ENCODE assay signal across 9 cellular contexts in the genomic region with DNA sequence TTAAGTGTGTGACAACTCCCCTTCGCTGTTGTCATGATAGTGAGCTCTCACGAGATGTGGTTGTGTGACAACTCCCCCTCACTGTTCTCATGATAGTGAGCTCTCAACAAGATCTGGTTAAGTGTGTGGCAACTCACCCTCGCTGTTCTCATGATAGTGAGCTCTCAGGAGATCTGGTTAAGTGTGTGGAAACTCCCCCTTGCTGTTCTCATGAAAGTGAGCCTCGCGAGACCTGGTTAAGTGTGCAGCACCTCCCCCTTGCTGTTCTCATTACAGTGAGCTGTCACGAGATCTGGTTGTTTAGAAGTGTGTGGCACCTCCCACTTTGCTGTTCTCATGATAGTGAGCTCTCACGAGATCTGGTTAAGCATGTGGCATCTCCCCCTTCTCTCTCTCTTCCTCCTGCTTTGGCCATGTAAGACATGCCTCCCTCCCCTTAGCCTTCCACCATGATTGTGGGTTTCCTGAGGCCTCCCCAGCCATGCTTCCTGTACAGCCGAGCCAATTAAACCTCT. TPM values are rescaled to one million over a fixed set of nuclear protein-coding genes. Genes with fewer than 3 reads are reported as not detected.
DNase-seq lines count a peak whose midpoint lies in the region; TF ChIP-seq lines count a peak whose summit lies in the region.
"Had no signal": no experiment of that assay in that cellular context is flagged by ENCODE, and none has a peak within 500 bp of the region (broad histone marks: within the 10 kb centered on the region; RNA-seq: fewer than 3 reads in every experiment).

No MANE protein-coding gene starts in this region.

- peaks cover 10% of the 10 kb centered on the region for H3K4me1 Mint-ChIP-seq in dendritic cell treated with granulocyte-macrophage colony-stimulating factor and Interleukin-4, amounts not matched to agents 40 ng/mL and 50 ng/mL, for 4 days (ENCODE audit: low read depth)

- H3K36me3 Mint-ChIP-seq in dendritic cell treated with granulocyte-macrophage colony-stimulating factor and Interleukin-4, amounts not matched to agents 40 ng/mL and 50 ng/mL, for 4 days (ENCODE audit: low read depth) = peaks cover 100% of the 10 kb centered on the region

- DNase-seq in activated T-cell treated with anti-CD3 and anti-CD28 coated beads for 48 hours (ENCODE audit: low read depth) (peak; percentile 24), lower leg skin (ENCODE audit: low spot score in 2 of 2) (no peak), RWPE1 (ENCODE audit: low spot score) (no peak), Peyer's patch (no peak)
- DNase-seq in activated T-cell treated with anti-CD3 and anti-CD28 coated beads, Interleukin-2, amount 50 U/mL, for 1 hour = no peak
- DNase-seq in stimulated activated naive CD4-positive, alpha-beta T cell treated with Interleukin-2 at 50 U/mL for 16 hours (lab: John Stamatoyannopoulos, UW) = peak; percentile 52
- DNase-seq: right lobe of liver had no signal

- no peaks in the 10 kb centered on the region for H3K27me3 Mint-ChIP-seq in dendritic cell treated with granulocyte-macrophage colony-stimulating factor and Interleukin-4, amounts not matched to agents 40 ng/mL and 50 ng/mL, for 4 days

- POLR2A ChIA-PET in RWPE1 (lab: Yijun Ruan, JAX; ENCODE audit: low non-redundant PET) = no interaction called here

- intact Hi-C loops in dendritic cell treated with granulocyte-macrophage colony-stimulating factor and Interleukin-4, amounts not matched to agents 40 ng/mL and 50 ng/mL, for 4 days (cut with micrococcal nuclease) = no loop called here
- intact Hi-C loops in lower leg skin (cut with DNase I; ENCODE audit: low total_unique reads) = no loop called here

- H3K9ac ChIP-seq in OCI-LY3 (ENCODE audit: low read length) = no peak overlapping the region

- H3K4me3 ChIP-seq in OCI-LY3 (ENCODE audit: low read length) = no peak overlapping the region
- H3K4me3 ChIP-seq in lower leg skin (ENCODE audit: low read depth, poor library complexity, severe bottlenecking) = no peak overlapping the region
- H3K4me3 ChIP-seq in Peyer's patch = no peak overlapping the region
- H3K4me3 ChIP-seq: right lobe of liver had no signal

- 79 to 82% methylated on average over 7 to 8 of the region's 8 CpGs for WGBS in lower leg skin, 2 donors

- no peaks in the 10 kb centered on the region; the same call in 1 of the 2 replicates for H4K20me1 ChIP-seq in OCI-LY3 (ENCODE audit: insufficient read depth, low read length)

- peak overlapping the region; percentile 11 for H3K27ac Mint-ChIP-seq in dendritic cell treated with granulocyte-macrophage colony-stimulating factor and Interleukin-4, amounts not matched to agents 40 ng/mL and 50 ng/mL, for 4 days

- TF ChIP-seq POLR2A in lower leg skin (IDR thresholded peaks at IDR 0.05) (no peak), Peyer's patch (IDR thresholded peaks at IDR 0.05) (no peak)

- no peak overlapping the region for H2AFZ ChIP-seq in OCI-LY3 (ENCODE audit: low read depth, low read length)

- H3K9me3 ChIP-seq in OCI-LY3 (ENCODE audit: insufficient read depth, low read length) (no peaks in the 10 kb centered on the region), Peyer's patch (no peaks in the 10 kb centered on the region)
- H3K9me3 ChIP-seq: right lobe of liver had no signal

- H3K79me2 ChIP-seq in OCI-LY3 (ENCODE audit: low read length) = no peaks in the 10 kb centered on the region

- no peaks in the 10 kb centered on the region for H3K9me3 Mint-ChIP-seq in dendritic cell treated with granulocyte-macrophage colony-stimulating factor and Interleukin-4, amounts not matched to agents 40 ng/mL and 50 ng/mL, for 4 days

- H3K27me3 ChIP-seq in OCI-LY3 (ENCODE audit: low read depth, low read length) (no peaks in the 10 kb centered on the region), Peyer's patch (no peaks in the 10 kb centered on the region)
- H3K27me3 ChIP-seq: right lobe of liver had no signal

- peak overlapping the region; percentile 49 for H3K4me2 ChIP-seq in OCI-LY3 (ENCODE audit: low read length)

- no peak overlapping the region for H3K4me3 Mint-ChIP-seq in dendritic cell treated with granulocyte-macrophage colony-stimulating factor and Interleukin-4, amounts not matched to agents 40 ng/mL and 50 ng/mL, for 4 days

- CTCF ChIA-PET in RWPE1 (lab: Yijun Ruan, JAX) = interaction anchor here (0.7 to 1.1 kb wide), 2 partner anchors 10 to 104 kb away, joined by 3 read pairs; no protein-coding TSS in a partner anchor

- H3K27ac ChIP-seq in OCI-LY3 (ENCODE audit: low read length) (peak overlapping the region; percentile 66), RWPE1 (no peak overlapping the region), Peyer's patch (no peak overlapping the region)
- H3K27ac ChIP-seq: right lobe of liver had no signal

- TF ChIP-seq CTCF in OCI-LY3 (IDR thresholded peaks at IDR 0.05; ENCODE audit: low read depth, low read length) = no peak
- TF ChIP-seq CTCF in lower leg skin (IDR thresholded peaks at IDR 0.05) = no peak
- no peak for TF ChIP-seq CTCF in RWPE1 (conservative IDR thresholded peaks at IDR 0.05; ENCODE audit: low read depth)
- TF ChIP-seq CTCF in Peyer's patch (IDR thresholded peaks at IDR 0.05) = no peak

- H3K4me1 ChIP-seq in OCI-LY3 (ENCODE audit: low read length) (peaks cover 40% of the 10 kb centered on the region), Peyer's patch (peaks cover 0 to 4% (median 0%) of the 10 kb centered on the region in 4 donors)
- H3K4me1 ChIP-seq: right lobe of liver had no signal

- H3K36me3 ChIP-seq in OCI-LY3 (replicated peaks; ENCODE audit: low read depth, low read length) = peaks cover 71% of the 10 kb centered on the region
- peaks cover 0 to 92% (median 4%) of the 10 kb centered on the region in 3 donors for H3K36me3 ChIP-seq in Peyer's patch

RNA-seq across cellular contexts. Expression of a gene that starts 25.1 kb away (rescaled TPM):
- 100 to 1,000 TPM in 1 of 4 donors, 10 to 100 TPM in 3; 60.8 to 165 (median 81.7) TPM for total RNA-seq in lower leg skin
- total RNA-seq in Peyer's patch = 100 to 1,000 TPM in 1 of 4 donors, 10 to 100 TPM in 3; 43.7 to 172 (median 66.5) TPM

RNA-seq across cellular contexts. Expression of a gene that starts 31.7 kb away (rescaled TPM):
- 10 to 100 TPM; 45.5 to 71.4 (median 57.7) TPM for total RNA-seq in lower leg skin
- 100 to 1,000 TPM in 3 of 4 donors, 10 to 100 TPM in 1; 96.7 to 178 (median 148) TPM for total RNA-seq in Peyer's patch

RNA-seq across cellular contexts. Expression of a gene that starts 32.5 kb away (rescaled TPM):
- total RNA-seq in lower leg skin = 10 to 100 TPM in 3 of 4 donors, 1 to 10 TPM in 1; 7.4 to 21.7 (median 17.0) TPM
- 10 to 100 TPM in 3 of 4 donors, 1 to 10 TPM in 1; 5.3 to 32.6 (median 17.5) TPM for total RNA-seq in Peyer's patch

Comparison
In these comparisons a context has a peak if more than half of its experiments do, and no peak if none do; other contexts are left out.
1. DNase-seq: peak in activated T-cell treated with anti-CD3 and anti-CD28 coated beads for 48 hours (single experiment) and stimulated activated naive CD4-positive, alpha-beta T cell treated with Interleukin-2 at 50 U/mL for 16 hours (single experiment); none in activated T-cell treated with anti-CD3 and anti-CD28 coated beads, Interleukin-2, amount 50 U/mL, for 1 hour (single experiment), lower leg skin (0 of 2), RWPE1 (single experiment) and Peyer's patch (0 of 3).